ENCODE assay signal across 8 cellular contexts in genomic region chr14:76947078-76947837, GRCh38.
DNase-seq lines count a peak whose midpoint lies in the region; ATAC-seq lines count a peak whose summit lies in the region.

No MANE protein-coding gene starts in this region.

- peak; percentile 83 for DNase-seq in NCI-H774 (lab: John Stamatoyannopoulos, UW)
- peak; percentile 87 for DNase-seq in activated CD8-positive, alpha-beta memory T cell treated with anti-CD3 and anti-CD28 coated beads for 24 hours
- DNase-seq in effector memory CD4-positive, alpha-beta T cell: peak; percentile 62 to 69 (median 67)
- peak; percentile 96 for DNase-seq in mesendoderm
- DNase-seq in stimulated activated CD8-positive, alpha-beta memory T cell treated with anti-CD3 and anti-CD28 coated beads, Interleukin-15, amount 100 ng/mL, for 4 hours (ENCODE audit: low read depth in 2 of 2): peak; percentile 63 to 70

- H3K4ac ChIP-seq in mesendoderm (ENCODE audit: low read depth, low read length): peak overlapping the region; percentile 8

- H3K79me1 ChIP-seq in mesendoderm (ENCODE audit: low read length): no peaks in the 10 kb centered on the region

- H3K9ac ChIP-seq in BLaER1: 0 out of 2 replicates have a peak overlapping the region, but pooled peaks have one; percentile 16
- H3K9ac ChIP-seq in mesendoderm (ENCODE audit: low read length): peak overlapping the region; percentile 56

- no peaks in the 10 kb centered on the region for H3K27me3 ChIP-seq in BLaER1
- no peaks in the 10 kb centered on the region for H3K27me3 ChIP-seq in effector memory CD4-positive, alpha-beta T cell (replicated peaks; ENCODE audit: control insufficient read depth, insufficient read depth, low read length, poor library complexity, severe bottlenecking)
- H3K27me3 ChIP-seq in mesendoderm (ENCODE audit: insufficient read depth, low read length, poor library complexity): no peaks in the 10 kb centered on the region

- H3K36me3 ChIP-seq in BLaER1 (no peaks in the 10 kb centered on the region), mesendoderm (ENCODE audit: control insufficient read depth, insufficient read depth, low read length) (no peaks in the 10 kb centered on the region)
- H3K36me3 ChIP-seq in effector memory CD4-positive, alpha-beta T cell (ENCODE audit: control insufficient read depth, insufficient read depth, low read length): no peaks in the 10 kb centered on the region

- H3K56ac ChIP-seq in mesendoderm (ENCODE audit: low read length): peak overlapping the region; percentile 82

- H4K5ac ChIP-seq in mesendoderm (ENCODE audit: low read length): no peak overlapping the region

- ATAC-seq in GM19397 (IDR thresholded peaks at IDR 0.05; ENCODE audit: unreplicated experiment): peak; percentile 84
- ATAC-seq in HG03558 (IDR thresholded peaks at IDR 0.05; ENCODE audit: extremely low read depth, unreplicated experiment): peak; percentile 62

- H3K4me2 ChIP-seq in BLaER1: peak overlapping the region; percentile 75
- H3K4me2 ChIP-seq in mesendoderm (ENCODE audit: low read length): peak overlapping the region; percentile 19

- H3K4me1 ChIP-seq in BLaER1 (peaks cover 55% of the 10 kb centered on the region), mesendoderm (ENCODE audit: control insufficient read depth, low read depth, low read length) (peaks cover 12% of the 10 kb centered on the region)
- H3K4me1 ChIP-seq in effector memory CD4-positive, alpha-beta T cell (ENCODE audit: control insufficient read depth, insufficient read depth, low read length, poor library complexity, severe bottlenecking): peaks cover 12% of the 10 kb centered on the region

- no peak overlapping the region for H2BK120ac ChIP-seq in mesendoderm (ENCODE audit: low read depth, low read length)

- H3K9me3 ChIP-seq in BLaER1: no peaks in the 10 kb centered on the region
- H3K9me3 ChIP-seq in effector memory CD4-positive, alpha-beta T cell (ENCODE audit: control insufficient read depth, low read length): no peaks in the 10 kb centered on the region

- H3K18ac ChIP-seq in mesendoderm (ENCODE audit: low read length): peak overlapping the region; percentile 19

- peak overlapping the region; percentile 63 for H2BK5ac ChIP-seq in mesendoderm (ENCODE audit: low read length)

- no peaks in the 10 kb centered on the region for H4K20me1 ChIP-seq in BLaER1

- H3K79me2 ChIP-seq in mesendoderm (ENCODE audit: control insufficient read depth, insufficient read depth, low read length): no peaks in the 10 kb centered on the region

- H3K27ac ChIP-seq in BLaER1 (peak overlapping the region; percentile 5), mesendoderm (ENCODE audit: low read depth, low read length) (peak overlapping the region; percentile 63)
- peak overlapping the region; percentile 40 for H3K27ac ChIP-seq in effector memory CD4-positive, alpha-beta T cell (ENCODE audit: insufficient read depth, low read length, poor library complexity, severe bottlenecking)

- no peak overlapping the region for H4K8ac ChIP-seq in mesendoderm (ENCODE audit: low read depth, low read length)

- no peak overlapping the region for H2BK15ac ChIP-seq in mesendoderm (replicated peaks; ENCODE audit: low read depth)

- H3K4me3 ChIP-seq in BLaER1 (no peak overlapping the region), mesendoderm (ENCODE audit: low read length) (no peak overlapping the region)
- no peak overlapping the region for H3K4me3 ChIP-seq in effector memory CD4-positive, alpha-beta T cell (ENCODE audit: insufficient read depth, low read depth, low read length, poor library complexity, severe bottlenecking)

- peak overlapping the region; percentile 81 for H3K23ac ChIP-seq in mesendoderm (ENCODE audit: low read length)

- WGBS in mesendoderm (ENCODE audit: extremely low coverage, insufficient coverage, low lambda C conversion rate): no CpG with 5 or more reads among the region's 28 CpGs

- peak overlapping the region; percentile 59 for H2AK5ac ChIP-seq in mesendoderm (ENCODE audit: low read length)

Comparison
In these comparisons a context has a peak if more than half of its experiments do, and no peak if none do; other contexts are left out.
1. H3K27ac ChIP-seq: peak in every context shown above with its lines; median percentile 63 in mesendoderm; 40 in effector memory CD4-positive, alpha-beta T cell; 5 in BLaER1.